16 cellular contexts compared by ENCODE assay signal in the genomic region with DNA sequence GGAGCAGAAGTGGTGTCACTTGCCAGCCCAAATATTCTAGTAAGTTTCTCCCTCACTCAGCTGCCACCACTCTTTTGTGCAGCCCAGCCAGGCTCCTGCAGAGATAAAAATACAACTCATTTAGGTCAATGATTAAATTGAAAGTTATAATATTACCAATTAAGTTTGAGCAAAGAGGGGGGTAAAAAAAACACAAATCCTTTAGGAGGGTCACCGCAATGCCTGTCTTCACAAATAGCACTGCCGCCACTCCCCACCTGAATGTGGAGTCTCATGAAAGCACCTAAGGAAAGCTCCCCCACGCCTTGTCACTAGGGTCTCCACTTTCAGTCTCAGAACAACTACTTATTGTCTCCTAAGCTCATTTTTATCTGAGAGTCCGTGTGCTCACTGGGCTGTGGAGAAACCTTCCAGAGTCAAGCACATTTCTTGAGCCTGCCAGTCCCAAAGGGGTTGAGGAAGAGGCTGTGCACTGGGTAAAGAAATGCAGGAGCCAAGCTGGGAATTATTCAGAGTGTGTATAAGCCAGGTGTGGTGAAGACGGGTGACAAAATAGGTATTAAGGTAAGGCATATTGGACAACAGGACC.
DNase-seq lines count a peak whose midpoint lies in the region; ATAC-seq and TF ChIP-seq lines count a peak whose summit lies in the region.
"Had no signal": no experiment of that assay in that cellular context is flagged by ENCODE, and none has a peak within 500 bp of the region (broad histone marks: within the 10 kb centered on the region; RNA-seq: fewer than 3 reads in every experiment).

No MANE protein-coding gene starts in this region.

- H3K4me1 ChIP-seq in SK-N-SH (ENCODE audit: control insufficient read depth in 1 of 2, insufficient read depth in 2 of 2, low read depth in 1 of 2, low read length in 1 of 2), result peaks cover 0 to 8% of the 10 kb centered on the region in 2 experiments; a peak in 2 of 4 replicates

- CTCF ChIA-PET in SK-N-SH (lab: Yijun Ruan, JAX), result interaction anchor here (0.7 kb wide), 1 partner anchor 244 kb away, joined by 3 read pairs; no protein-coding TSS in a partner anchor

- ATAC-seq in GM19397 (IDR thresholded peaks at IDR 0.05; ENCODE audit: unreplicated experiment), result peak; percentile 31
- ATAC-seq in HG02943 (IDR thresholded peaks at IDR 0.05; ENCODE audit: low read depth, unreplicated experiment), result peak; percentile 39
- ATAC-seq: sciatic nerve had no signal

- no peaks in the 10 kb centered on the region for H3K79me2 ChIP-seq in SK-N-SH (ENCODE audit: insufficient read depth)

- no peak for TF ChIP-seq RAD21 in SK-N-SH (IDR thresholded peaks at IDR 0.05; ENCODE audit: low read length)

- no peaks in the 10 kb centered on the region for H3K9me3 ChIP-seq in SK-N-SH
- H3K9me3 ChIP-seq: thoracic aorta had no signal

- no peak overlapping the region for H3K27ac ChIP-seq in SK-N-SH (ENCODE audit: low read depth in 2 of 2, low read length in 1 of 2)
- H3K27ac ChIP-seq: thoracic aorta had no signal

- POLR2A ChIA-PET in SK-N-SH (lab: Yijun Ruan, JAX), result interaction anchor here (0.6 kb wide), 1 partner anchor 288 kb away, joined by 3 read pairs; no protein-coding TSS in a partner anchor

- H3K27me3 ChIP-seq in SK-N-SH (ENCODE audit: insufficient read depth), result no peaks in the 10 kb centered on the region

- no peaks in the 10 kb centered on the region for H3K36me3 ChIP-seq in SK-N-SH (replicated peaks in 1 of 2; ENCODE audit: control insufficient read depth in 1 of 2, insufficient read depth in 2 of 2, low read length in 1 of 2)
- H3K36me3 ChIP-seq: thoracic aorta had no signal

- in situ Hi-C loops in ACHN (cut with HindIII; ENCODE audit: low pct_ligation_motif_present, low pct_unique_long_range_greater_than_20kb, low sequenced_read_pairs), result no loop called here

- no peaks in the 10 kb centered on the region for H3F3A ChIP-seq in SK-N-SH (replicated peaks; ENCODE audit: insufficient read depth)

- DNase-seq in ACHN, result peak; percentile 35
- peak; percentile 29 for DNase-seq in NCI-H69 (lab: John Stamatoyannopoulos, UW)
- no peak for DNase-seq in NCI-H1436 (lab: John Stamatoyannopoulos, UW)
- DNase-seq in AML-193 (lab: John Stamatoyannopoulos, UW), result no peak
- DNase-seq in SK-N-SH, result no peak
- DNase-seq in DMS79 (lab: John Stamatoyannopoulos, UW), result no peak
- DNase-seq: activated CD4-positive, alpha-beta T cell treated with anti-CD3 and anti-CD28 coated beads, Interleukin-2, amount 10 ng/mL, durations not matched to agents 24 days and 14 days; activated gamma-delta T cell treated with Interleukin-2 at 50 U/mL for 16 hours; HCEC 1CT; KBM-7; NCI-H2029 treated with DMSO at 0.1 percent for 48 hours; OCI-M1 had no signal

- 45% methylated on average over 5 of the region's 5 CpGs for WGBS in SK-N-SH (ENCODE audit: low lambda C conversion rate)

- TF ChIP-seq CTCF in SK-N-SH (IDR thresholded peaks at IDR 0.05), result no peak

- H3K9me2 ChIP-seq in SK-N-SH, result no peaks in the 10 kb centered on the region

- no peaks in the 10 kb centered on the region for H4K20me1 ChIP-seq in SK-N-SH (ENCODE audit: insufficient read depth)

- no peak overlapping the region for H2AFZ ChIP-seq in SK-N-SH (ENCODE audit: low read depth)

- no peak overlapping the region for H3K9ac ChIP-seq in SK-N-SH

- no peak for TF ChIP-seq EP300 in SK-N-SH (IDR thresholded peaks at IDR 0.05; ENCODE audit: borderline replicate concordance in 1 of 2, low read depth in 1 of 2, low read length in 1 of 2)

- H3K4me2 ChIP-seq in SK-N-SH, result no peak overlapping the region

- H3K4me3 ChIP-seq in SK-N-SH (ENCODE audit: low read depth in 2 of 2, low read length in 1 of 2), result no peak overlapping the region
- H3K4me3 ChIP-seq: thoracic aorta had no signal

TF ChIP-seq in SK-N-SH, 30 proteins besides CTCF, POLR2A, EP300 and RAD21 (continues in another document):
- TF ChIP-seq TEAD4 (IDR thresholded peaks at IDR 0.05; ENCODE audit: borderline replicate concordance, insufficient read depth) (no peak), ZBTB33 (IDR thresholded peaks at IDR 0.05; ENCODE audit: borderline replicate concordance, low read depth) (no peak), FOSL2 (IDR thresholded peaks at IDR 0.05; ENCODE audit: borderline replicate concordance, low read depth) (no peak), RFX5 (IDR thresholded peaks at IDR 0.05; ENCODE audit: low read length) (no peak), PBX3 (IDR thresholded peaks at IDR 0.05) (no peak), FOXM1 (IDR thresholded peaks at IDR 0.05; ENCODE audit: low read depth) (no peak), RCOR1 (IDR thresholded peaks at IDR 0.05; ENCODE audit: low read length) (no peak), RXRA (IDR thresholded peaks at IDR 0.05; ENCODE audit: borderline replicate concordance, low read depth) (no peak), SIN3A (IDR thresholded peaks at IDR 0.05; ENCODE audit: borderline replicate concordance, low read depth, low read length) (no peak), TAF1 (IDR thresholded peaks at IDR 0.05; ENCODE audit: borderline replicate concordance, low read depth, low read length) (no peak), YY1 (IDR thresholded peaks at IDR 0.05; ENCODE audit: low read depth) (no peak), REST (IDR thresholded peaks at IDR 0.05; ENCODE audit: low read depth, low read length) (no peak), SMC3 (IDR thresholded peaks at IDR 0.05; ENCODE audit: low read depth, low read length) (no peak), FOXJ3 (CRISPR knock-in tag; IDR thresholded peaks at IDR 0.05) (no peak)
- TF ChIP-seq, protein P1, sequence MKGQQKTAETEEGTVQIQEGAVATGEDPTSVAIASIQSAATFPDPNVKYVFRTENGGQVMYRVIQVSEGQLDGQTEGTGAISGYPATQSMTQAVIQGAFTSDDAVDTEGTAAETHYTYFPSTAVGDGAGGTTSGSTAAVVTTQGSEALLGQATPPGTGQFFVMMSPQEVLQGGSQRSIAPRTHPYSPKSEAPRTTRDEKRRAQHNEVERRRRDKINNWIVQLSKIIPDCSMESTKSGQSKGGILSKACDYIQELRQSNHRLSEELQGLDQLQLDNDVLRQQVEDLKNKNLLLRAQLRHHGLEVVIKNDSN (IDR thresholded peaks at IDR 0.05; ENCODE audit: borderline replicate concordance, low read depth), result no peak
- TF ChIP-seq, protein P2, sequence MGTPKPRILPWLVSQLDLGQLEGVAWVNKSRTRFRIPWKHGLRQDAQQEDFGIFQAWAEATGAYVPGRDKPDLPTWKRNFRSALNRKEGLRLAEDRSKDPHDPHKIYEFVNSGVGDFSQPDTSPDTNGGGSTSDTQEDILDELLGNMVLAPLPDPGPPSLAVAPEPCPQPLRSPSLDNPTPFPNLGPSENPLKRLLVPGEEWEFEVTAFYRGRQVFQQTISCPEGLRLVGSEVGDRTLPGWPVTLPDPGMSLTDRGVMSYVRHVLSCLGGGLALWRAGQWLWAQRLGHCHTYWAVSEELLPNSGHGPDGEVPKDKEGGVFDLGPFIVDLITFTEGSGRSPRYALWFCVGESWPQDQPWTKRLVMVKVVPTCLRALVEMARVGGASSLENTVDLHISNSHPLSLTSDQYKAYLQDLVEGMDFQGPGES (IDR thresholded peaks at IDR 0.05; ENCODE audit: low read depth, low read length), result no peak

Comparison
In these comparisons a context has a peak if more than half of its experiments do, and no peak if none do; other contexts are left out.
1. DNase-seq: peak in ACHN (single experiment) and NCI-H69 (single experiment); none in NCI-H1436 (single experiment), AML-193 (0 of 2), SK-N-SH (single experiment) and DMS79 (single experiment).